11 cellular contexts compared by ENCODE assay signal in the genomic region with DNA sequence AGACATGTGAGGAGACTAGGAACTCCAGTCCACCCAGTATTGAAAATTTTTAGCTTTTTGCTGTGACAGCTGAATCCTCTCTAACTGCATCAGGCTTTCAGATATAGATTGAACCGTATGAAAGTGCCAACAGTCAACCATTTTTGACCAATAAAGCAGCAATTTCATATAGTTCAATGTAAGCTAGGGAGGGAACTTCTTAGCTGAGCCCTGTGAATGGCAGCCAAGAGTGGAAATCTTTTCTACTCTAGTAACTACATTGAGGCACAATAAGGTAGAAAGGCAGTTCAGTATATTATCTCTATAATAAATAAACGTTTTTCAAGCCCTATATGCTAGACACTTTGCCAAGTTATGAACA.
DNase-seq lines count a peak whose midpoint lies in the region; ATAC-seq, FAIRE-seq and TF ChIP-seq lines count a peak whose summit lies in the region.
"Had no signal": no experiment of that assay in that cellular context is flagged by ENCODE, and none has a peak within 500 bp of the region (broad histone marks: within the 10 kb centered on the region; RNA-seq: fewer than 3 reads in every experiment).

No MANE protein-coding gene starts in this region.

- H3K9me1 ChIP-seq in K562 (ENCODE audit: control insufficient read depth, insufficient read depth, low read length) = no peaks in the 10 kb centered on the region

- DNase-seq in A549 (ENCODE audit: low read depth in 1 of 2, low spot score in 1 of 2) (no peak), K562 (ENCODE audit: extremely low read depth in 1 of 4, low spot score in 3 of 4) (no peak), NCI-H2081 treated with DMSO at 0.1 percent for 48 hours (lab: John Stamatoyannopoulos, UW) (no peak), NCI-H526 (lab: John Stamatoyannopoulos, UW) (no peak), NCI-H1694 treated with DMSO at 0.1 percent for 48 hours (lab: John Stamatoyannopoulos, UW) (no peak)
- DNase-seq in activated CD4-positive, alpha-beta T cell treated with anti-CD3 and anti-CD28 coated beads, Interleukin-2, amount 10 ng/mL, durations not matched to agents 7 days and 5 days = no peak

- TF ChIP-seq CTCF in A549 (IDR thresholded peaks at IDR 0.05) = no peak; the same call in 2 of the 3 replicates
- no peak for TF ChIP-seq CTCF in K562 (IDR thresholded peaks at IDR 0.05 in 2 of 3, conservative IDR thresholded peaks at IDR 0.05 in 1 of 3; ENCODE audit: insufficient read depth in 2 of 3, low read depth in 1 of 3, low read length in 3 of 3)

- TF ChIP-seq EP300 in A549 (IDR thresholded peaks at IDR 0.05) (no peak), K562 (IDR thresholded peaks at IDR 0.05; ENCODE audit: low read length) (no peak)

- peak overlapping the region in 1 of 2 experiments; percentile 55; a peak in 1 of 6 replicates for H3K27ac ChIP-seq in A549
- no peak overlapping the region for H3K27ac ChIP-seq in K562 (ENCODE audit: extremely low read depth, low read depth, low read length)
- H3K27ac ChIP-seq: BLaER1 treated with 17β-estradiol and CSF1 and Interleukin-3, amounts not matched to agents 10 nM and 100 nM; HL-60; neural progenitor cell had no signal

- FAIRE-seq in A549 (lab: Jason Lieb, UNC) = no peak
- FAIRE-seq in K562 (lab: Jason Lieb, UNC) = no peak

- WGBS in A549 (ENCODE audit: missing lambda C conversion rate) = 2% methylated on average over 2 of the region's 2 CpGs
- 0% methylated on average over 2 of the region's 2 CpGs for WGBS in K562 (ENCODE audit: insufficient coverage, low coverage, missing lambda C conversion rate)

- H3K36me3 ChIP-seq in K562 (ENCODE audit: control insufficient read depth, insufficient read depth, low read length) = no peaks in the 10 kb centered on the region
- H3K36me3 ChIP-seq: BLaER1 treated with 17β-estradiol and CSF1 and Interleukin-3, amounts not matched to agents 10 nM and 100 nM; neural progenitor cell had no signal

- H3K9me3 ChIP-seq in A549 (no peaks in the 10 kb centered on the region), K562 (replicated peaks; ENCODE audit: control insufficient read depth, insufficient read depth, low read depth, low read length) (no peaks in the 10 kb centered on the region)
- H3K9me3 ChIP-seq: BLaER1 treated with 17β-estradiol and CSF1 and Interleukin-3, amounts not matched to agents 10 nM and 100 nM had no signal

- ATAC-seq in A549 (peak; percentile 58 to 68; a peak in 4 of 6 replicates), GM19452 (IDR thresholded peaks at IDR 0.05; ENCODE audit: unreplicated experiment) (peak; percentile 47), HG03095 (IDR thresholded peaks at IDR 0.05; ENCODE audit: unreplicated experiment) (peak; percentile 36), K562 (peak; percentile 55)

- H3K4me3 ChIP-seq in A549 (no peak overlapping the region), K562 (no peak overlapping the region)
- H3K4me3 ChIP-seq: BLaER1 treated with 17β-estradiol and CSF1 and Interleukin-3, amounts not matched to agents 10 nM and 100 nM; neural progenitor cell had no signal

- no peaks in the 10 kb centered on the region for H4K20me1 ChIP-seq in K562 (replicated peaks; ENCODE audit: control insufficient read depth, insufficient read depth, low read length)
- H4K20me1 ChIP-seq: BLaER1 treated with 17β-estradiol and CSF1 and Interleukin-3, amounts not matched to agents 10 nM and 100 nM had no signal

- H3K27me3 ChIP-seq in K562 (ENCODE audit: control insufficient read depth in 2 of 2, insufficient read depth in 2 of 2, low read length in 2 of 2) = peaks cover 0 to 6% of the 10 kb centered on the region in 2 experiments; a peak in 1 of 5 replicates
- H3K27me3 ChIP-seq: BLaER1 treated with 17β-estradiol and CSF1 and Interleukin-3, amounts not matched to agents 10 nM and 100 nM; neural progenitor cell had no signal

- CTCF ChIA-PET in A549 (lab: Yijun Ruan, JAX) (interaction anchor here (0.6 to 5.3 kb wide), 71 partner anchors 9 to 1255 kb away, joined by 3 to 33 read pairs (median 4); no protein-coding TSS in a partner anchor), K562 (lab: Yijun Ruan, JAX; ENCODE audit: low intra/inter-chr PET ratio) (no interaction called here)
- CTCF ChIA-PET in activated CD4-positive, alpha-beta T cell treated with anti-CD3 and anti-CD28 coated beads, Interleukin-2, amount 10 ng/mL, durations not matched to agents 7 days and 5 days (lab: Charles Lee) = interaction anchor here (0.6 to 3.4 kb wide), 20 partner anchors 8 to 986 kb away, joined by 3 to 43 read pairs (median 4); no protein-coding TSS in a partner anchor

- in situ Hi-C loops in K562 (cut with MboI) = no loop called here

- H3K9me3 Mint-ChIP-seq in activated CD4-positive, alpha-beta T cell treated with anti-CD3 and anti-CD28 coated beads, Interleukin-2, amount 10 ng/mL, durations not matched to agents 7 days and 5 days = no peaks in the 10 kb centered on the region
- H3K9me3 Mint-ChIP-seq: neural progenitor cell had no signal

- TF ChIP-seq POLR2A in A549 (IDR thresholded peaks at IDR 0.05; ENCODE audit: low read length) (no peak), K562 (conservative IDR thresholded peaks at IDR 0.05) (no peak)

- no TSS peak for BruUV-seq in K562 (replicated peaks; lab: Mats Ljungman, UMichigan)

- no peaks in the 10 kb centered on the region for H3K79me2 ChIP-seq in K562 (ENCODE audit: control insufficient read depth, insufficient read depth, low read length)

- H2AFZ ChIP-seq in K562 (ENCODE audit: low read depth, low read length) = no peak overlapping the region

- H3K4me3 Mint-ChIP-seq in activated CD4-positive, alpha-beta T cell treated with anti-CD3 and anti-CD28 coated beads, Interleukin-2, amount 10 ng/mL, durations not matched to agents 7 days and 5 days = no peak overlapping the region
- H3K4me3 Mint-ChIP-seq: neural progenitor cell had no signal

- POLR2A ChIA-PET in A549 (lab: Yijun Ruan, JAX) (interaction anchor here (0.6 kb wide), 1 partner anchor 44 kb away, joined by 3 read pairs; no protein-coding TSS in a partner anchor), K562 (lab: Yijun Ruan, JAX) (interaction anchor here (0.5 to 0.7 kb wide), 2 partner anchors 200 to 238 kb away, joined by 3 read pairs; no protein-coding TSS in a partner anchor)
- POLR2A ChIA-PET in activated CD4-positive, alpha-beta T cell treated with anti-CD3 and anti-CD28 coated beads, Interleukin-2, amount 10 ng/mL, durations not matched to agents 7 days and 5 days (lab: Charles Lee) = no interaction called here

- no peak overlapping the region for H3K9ac ChIP-seq in K562 (ENCODE audit: insufficient read depth in 1 of 2, low read depth in 2 of 2, low read length in 2 of 2)
- H3K9ac ChIP-seq: BLaER1 treated with 17β-estradiol and CSF1 and Interleukin-3, amounts not matched to agents 10 nM and 100 nM; neural progenitor cell had no signal

- H3K4me1 Mint-ChIP-seq in activated CD4-positive, alpha-beta T cell treated with anti-CD3 and anti-CD28 coated beads, Interleukin-2, amount 10 ng/mL, durations not matched to agents 7 days and 5 days = peaks cover 13% of the 10 kb centered on the region

- TF ChIP-seq RAD21 in A549 (conservative IDR thresholded peaks at IDR 0.05 in 1 of 2, IDR thresholded peaks at IDR 0.05 in 1 of 2) (no peak), K562 (CRISPR knock-in tag; conservative IDR thresholded peaks at IDR 0.05 in 1 of 2, IDR thresholded peaks at IDR 0.05 in 1 of 2) (no peak)

- intact Hi-C loops in K562 (cut with micrococcal nuclease) = loop anchor here (5.0 kb wide), 2 partner anchors 208 to 977 kb away; no protein-coding TSS in a partner anchor

- H3K27me3 Mint-ChIP-seq in activated CD4-positive, alpha-beta T cell treated with anti-CD3 and anti-CD28 coated beads, Interleukin-2, amount 10 ng/mL, durations not matched to agents 7 days and 5 days = peaks cover 4% of the 10 kb centered on the region

- H3K4me1 ChIP-seq in A549 (peaks cover 6% of the 10 kb centered on the region; the same call in 2 of the 3 replicates), K562 (replicated peaks in 1 of 2; ENCODE audit: control insufficient read depth in 2 of 2, insufficient read depth in 2 of 2, low read length in 2 of 2) (no peaks in the 10 kb centered on the region)
- H3K4me1 ChIP-seq: neural progenitor cell had no signal

- H3K27ac Mint-ChIP-seq in activated CD4-positive, alpha-beta T cell treated with anti-CD3 and anti-CD28 coated beads, Interleukin-2, amount 10 ng/mL, durations not matched to agents 7 days and 5 days = no peak overlapping the region
- H3K27ac Mint-ChIP-seq: neural progenitor cell had no signal

- H3K4me2 ChIP-seq in A549 (0 out of 3 replicates have a peak overlapping the region, but pooled peaks have one; percentile 31), K562 (ENCODE audit: insufficient read depth, low read length) (no peak overlapping the region)
- H3K4me2 ChIP-seq: BLaER1 treated with 17β-estradiol and CSF1 and Interleukin-3, amounts not matched to agents 10 nM and 100 nM; neural progenitor cell had no signal

- H3K36me3 Mint-ChIP-seq in activated CD4-positive, alpha-beta T cell treated with anti-CD3 and anti-CD28 coated beads, Interleukin-2, amount 10 ng/mL, durations not matched to agents 7 days and 5 days (ENCODE audit: low read depth) = no peaks in the 10 kb centered on the region
- H3K36me3 Mint-ChIP-seq: neural progenitor cell had no signal

TF ChIP-seq in A549, 52 proteins besides CTCF, POLR2A, EP300 and RAD21 (continues in another document):
- TF ChIP-seq FOSL2 (IDR thresholded peaks at IDR 0.05) = no peak
- TF ChIP-seq FOSL2 (CRISPR knock-in tag; IDR thresholded peaks at IDR 0.05) = no peak
- TF ChIP-seq ZNF302 (CRISPR knock-in tag; IDR thresholded peaks at IDR 0.05) = no peak
- TF ChIP-seq KDM1A (IDR thresholded peaks at IDR 0.05; ENCODE audit: low read depth) = no peak

TF ChIP-seq in K562, 482 proteins besides CTCF, POLR2A, EP300 and RAD21:
- TF ChIP-seq SP2 (IDR thresholded peaks at IDR 0.05; ENCODE audit: extremely low read depth, low read depth, low read length, poor library complexity, severe bottlenecking) (no peak), NEUROD1 (IDR thresholded peaks at IDR 0.05; ENCODE audit: borderline replicate concordance, low read depth, low read length, partially characterized antibody) (no peak), ZNF133 (CRISPR knock-in tag; IDR thresholded peaks at IDR 0.05) (no peak)
